Comparison of ENCODE assay signal across 14 cellular contexts in the genomic region with DNA sequence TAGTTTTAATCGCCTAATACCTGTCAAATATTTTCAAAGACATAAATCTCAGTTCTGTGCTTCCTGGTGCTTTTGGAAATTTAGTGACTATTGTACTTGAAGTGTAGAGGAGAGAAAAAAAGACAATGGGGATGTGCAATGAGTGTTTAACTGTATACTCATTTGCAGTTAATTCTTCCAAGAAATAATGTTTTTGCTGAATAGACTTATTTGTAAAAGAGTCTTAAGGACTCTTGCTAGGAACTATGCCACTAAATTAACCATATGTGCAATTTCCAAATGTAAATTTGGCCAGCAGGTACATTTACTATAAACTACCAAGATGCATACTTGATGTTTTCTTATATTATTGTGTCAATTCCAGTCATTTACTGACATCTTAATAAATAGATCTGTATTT. TPM values are rescaled to one million over a fixed set of nuclear protein-coding genes. Genes with fewer than 3 reads are reported as not detected.
DNase-seq lines count a peak whose midpoint lies in the region; ATAC-seq and TF ChIP-seq lines count a peak whose summit lies in the region.
"Had no signal": no experiment of that assay in that cellular context is flagged by ENCODE, and none has a peak within 500 bp of the region (broad histone marks: within the 10 kb centered on the region; RNA-seq: fewer than 3 reads in every experiment).

No MANE protein-coding gene starts in this region.

- H3K9me2 ChIP-seq in hepatocyte (replicated peaks; ENCODE audit: insufficient read depth), result no peaks in the 10 kb centered on the region

- H3K9ac ChIP-seq in SK-N-MC (ENCODE audit: insufficient read length) (peak overlapping the region; percentile 16), skeletal muscle satellite cell (ENCODE audit: low read depth, low read length) (peak overlapping the region; percentile 98)

- H3K4me1 ChIP-seq in hepatocyte (ENCODE audit: insufficient read depth), result peaks cover 5% of the 10 kb centered on the region
- H3K4me1 ChIP-seq in skeletal muscle satellite cell (ENCODE audit: control insufficient read depth, insufficient read depth, low read length), result peaks cover 24% of the 10 kb centered on the region

- 95% methylated on average over 1 of the region's 1 CpG for WGBS in hepatocyte (ENCODE audit: low lambda C conversion rate, missing lambda C conversion rate)

- peaks cover 7% of the 10 kb centered on the region for H3K27me3 Mint-ChIP-seq in activated naive CD4-positive, alpha-beta T cell treated with anti-CD3 and anti-CD28 coated beads for 36 hours (ENCODE audit: low read depth)
- H3K27me3 Mint-ChIP-seq: dendritic cell treated with granulocyte-macrophage colony-stimulating factor and Interleukin-4, amounts not matched to agents 40 ng/mL and 50 ng/mL, for 4 days had no signal

- H3K27ac Mint-ChIP-seq in activated naive CD4-positive, alpha-beta T cell treated with anti-CD3 and anti-CD28 coated beads for 36 hours, result no peak overlapping the region
- H3K27ac Mint-ChIP-seq: dendritic cell treated with granulocyte-macrophage colony-stimulating factor and Interleukin-4, amounts not matched to agents 40 ng/mL and 50 ng/mL, for 4 days had no signal

- no peak for DNase-seq in activated naive CD4-positive, alpha-beta T cell treated with anti-CD3 and anti-CD28 coated beads for 36 hours
- no peak for DNase-seq in activated naive CD4-positive, alpha-beta T cell treated with anti-CD3 and anti-CD28 coated beads, Interleukin-2, amount 50 U/mL, for 16 hours
- DNase-seq in SK-N-MC (ENCODE audit: low read depth, low spot score), result no peak
- DNase-seq in hepatocyte (ENCODE audit: low spot score), result no peak
- DNase-seq in activated CD4-positive, alpha-beta T cell treated with anti-CD3 and anti-CD28 coated beads for 48 hours, result no peak
- no peak for DNase-seq in HPDE6-E6E7 (ENCODE audit: extremely low spot score)
- DNase-seq: left cardiac atrium, NCI-H2081 treated with DMSO at 0.1 percent for 48 hours had no signal

- no peaks in the 10 kb centered on the region for H3K27me3 ChIP-seq in hepatocyte
- no peaks in the 10 kb centered on the region for H3K27me3 ChIP-seq in skeletal muscle satellite cell (ENCODE audit: control insufficient read depth, insufficient read depth, low read length)

- H3K9me3 Mint-ChIP-seq in activated naive CD4-positive, alpha-beta T cell treated with anti-CD3 and anti-CD28 coated beads for 36 hours, result no peaks in the 10 kb centered on the region
- H3K9me3 Mint-ChIP-seq: dendritic cell treated with granulocyte-macrophage colony-stimulating factor and Interleukin-4, amounts not matched to agents 40 ng/mL and 50 ng/mL, for 4 days had no signal

- peak overlapping the region; percentile 97 for H3K4me3 ChIP-seq in SK-N-MC
- peak overlapping the region; percentile 83 for H3K4me3 ChIP-seq in hepatocyte
- peak overlapping the region; percentile 84 for H3K4me3 ChIP-seq in skeletal muscle satellite cell (ENCODE audit: low read length)

- peak overlapping the region; percentile 32 for H3K4me3 Mint-ChIP-seq in activated naive CD4-positive, alpha-beta T cell treated with anti-CD3 and anti-CD28 coated beads for 36 hours

- no peak overlapping the region for H3K27ac ChIP-seq in SK-N-MC
- H3K27ac ChIP-seq in hepatocyte, result no peak overlapping the region

- H3K4me2 ChIP-seq in hepatocyte, result peak overlapping the region; percentile 82
- peak overlapping the region; percentile 82 for H3K4me2 ChIP-seq in skeletal muscle satellite cell (ENCODE audit: low read length)

- peaks cover 65% of the 10 kb centered on the region for H3K79me2 ChIP-seq in hepatocyte

- no peak overlapping the region for H2AFZ ChIP-seq in hepatocyte

- CTCF ChIA-PET in activated naive CD4-positive, alpha-beta T cell treated with anti-CD3 and anti-CD28 coated beads for 36 hours (lab: Charles Lee), result no interaction called here

- peaks cover 42% of the 10 kb centered on the region for H3K4me1 Mint-ChIP-seq in activated naive CD4-positive, alpha-beta T cell treated with anti-CD3 and anti-CD28 coated beads for 36 hours (ENCODE audit: low read depth)

- H3K36me3 ChIP-seq in SK-N-MC (ENCODE audit: insufficient read depth, low read length) (peaks cover 5% of the 10 kb centered on the region), hepatocyte (replicated peaks; ENCODE audit: insufficient read depth, low read depth) (no peaks in the 10 kb centered on the region), skeletal muscle satellite cell (ENCODE audit: insufficient read depth, low read length) (peaks cover 3% of the 10 kb centered on the region)

- intact Hi-C loops in activated naive CD4-positive, alpha-beta T cell treated with anti-CD3 and anti-CD28 coated beads for 36 hours (cut with micrococcal nuclease), result loop anchor here (5.0 kb wide), 1 partner anchor 142 kb away; no protein-coding TSS in a partner anchor

- peaks cover 53% of the 10 kb centered on the region for H4K20me1 ChIP-seq in hepatocyte (ENCODE audit: insufficient read depth, poor library complexity, severe bottlenecking)

- peaks cover 3% of the 10 kb centered on the region for H3K36me3 Mint-ChIP-seq in activated naive CD4-positive, alpha-beta T cell treated with anti-CD3 and anti-CD28 coated beads for 36 hours (ENCODE audit: low read depth)

- TF ChIP-seq CTCF in hepatocyte (IDR thresholded peaks at IDR 0.05; ENCODE audit: poor library complexity), result no peak

- no peak for ATAC-seq in HG03521 (IDR thresholded peaks at IDR 0.05; ENCODE audit: unreplicated experiment)
- ATAC-seq: left cardiac atrium had no signal

- H3K9me3 ChIP-seq in SK-N-MC (ENCODE audit: low read depth, low read length) (no peaks in the 10 kb centered on the region), hepatocyte (ENCODE audit: low read depth) (no peaks in the 10 kb centered on the region), skeletal muscle satellite cell (replicated peaks; ENCODE audit: low read length) (no peaks in the 10 kb centered on the region)

RNA-seq across cellular contexts. Expression of a gene that starts 2.0 kb away (rescaled TPM):
- total RNA-seq in activated naive CD4-positive, alpha-beta T cell treated with anti-CD3 and anti-CD28 coated beads for 36 hours, result 10 to 100 TPM; 24.9 to 26.1 TPM
- 71.5 and 79.3 TPM in 2 replicates for total RNA-seq in hepatocyte
- polyA plus RNA-seq in hepatocyte, result 54.5 and 69.5 TPM in 2 replicates
- 27.3 and 30.7 TPM in 2 replicates for total RNA-seq in skeletal muscle satellite cell (2012; rRNA removed)

RNA-seq across cellular contexts. Expression of a gene that starts 47.3 kb away (rescaled TPM):
- not detected for total RNA-seq in activated naive CD4-positive, alpha-beta T cell treated with anti-CD3 and anti-CD28 coated beads for 36 hours
- total RNA-seq in hepatocyte, result not detected in 2 replicates
- not detected in 2 replicates for polyA plus RNA-seq in hepatocyte
- not detected in 2 replicates for total RNA-seq in skeletal muscle satellite cell (2012; rRNA removed)
- total RNA-seq: fibroblast of villous mesenchyme; left cardiac atrium; omental fat pad; T-helper 1 cell treated with Interleukin-12 subunit alpha and Interleukin-12 subunit beta and Interleukin-4 antibody, amounts not matched to agents 30 ng/mL and 1 ng/mL, for 36 hours had no signal
